ENCODE assay signal across 8 cellular contexts in the genomic region with DNA sequence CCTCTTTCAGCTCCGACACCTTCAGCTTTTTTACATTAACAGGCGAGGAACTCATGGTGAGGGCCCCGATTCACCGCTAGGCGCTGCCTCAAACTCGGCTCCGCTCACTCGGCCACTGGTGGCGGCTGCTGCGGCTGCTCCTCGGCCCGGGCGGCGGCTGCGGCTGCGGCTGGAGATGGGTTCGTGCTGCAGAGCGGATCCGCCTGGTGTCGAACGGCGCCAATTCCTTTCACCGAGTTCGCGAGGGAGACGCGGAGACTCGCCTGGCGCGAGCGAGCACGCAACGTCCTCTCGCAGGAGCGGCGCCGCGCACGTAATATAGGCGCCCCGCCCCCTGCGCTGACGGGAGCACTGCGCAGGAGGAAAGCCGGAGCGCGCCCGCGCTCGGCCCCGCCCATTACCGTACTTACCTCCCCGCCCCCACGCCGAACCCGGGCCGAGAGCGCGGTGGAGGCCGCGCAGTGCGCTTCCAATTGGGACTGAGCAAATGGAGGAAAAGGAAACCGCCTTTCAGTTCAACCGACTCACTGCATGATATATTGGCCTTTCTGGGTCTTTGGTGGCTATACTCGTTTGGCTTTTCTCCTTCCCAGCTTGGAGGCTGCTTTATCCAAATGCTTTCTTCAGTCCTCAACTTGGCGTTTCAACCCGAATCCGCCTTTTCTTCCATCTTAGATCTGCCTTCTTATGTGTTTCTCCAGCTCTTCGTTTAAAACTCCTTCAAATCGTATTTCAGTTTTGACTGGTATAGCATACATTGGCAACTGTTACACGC. TPM values are rescaled to one million over a fixed set of nuclear protein-coding genes. Genes with fewer than 3 reads are reported as not detected.
DNase-seq lines count a peak whose midpoint lies in the region; ATAC-seq, FAIRE-seq and TF ChIP-seq lines count a peak whose summit lies in the region.

Gene HNRNPU (minus strand): TSS at position 291 of the 775 bp plus-strand sequence. CDS start 236 bp downstream, at position 55.

- no peak within 1 kb of the TSS for H2AFZ ChIP-seq in H9 (ENCODE audit: low read length)

- H3K9me3 ChIP-seq in H9 (ENCODE audit: control insufficient read depth, low read depth, low read length) = no peaks in the 10 kb centered on the region
- H3K9me3 ChIP-seq in MG63 = no peaks in the 10 kb centered on the region

- H3K4me3 ChIP-seq in MG63 (peak within 1 kb of the TSS; percentile 84), fibroblast of the aortic adventitia (ENCODE audit: low read depth, low read length) (peak within 1 kb of the TSS; percentile 95)

- H3K27ac Mint-ChIP-seq in H9 = peak within 1 kb of the TSS; percentile 99
- peak within 1 kb of the TSS; percentile 98 for H3K27ac Mint-ChIP-seq in nephron progenitor cell
- peak within 1 kb of the TSS; percentile 99 to 100 for H3K27ac Mint-ChIP-seq in stimulated activated naive CD8-positive, alpha-beta T cell treated with anti-CD3 and anti-CD28 coated beads, Interleukin-15, amount 100 ng/mL, for 72 hours

- H3K36me3 Mint-ChIP-seq in H9 (ENCODE audit: insufficient read depth in 1 of 3, low read depth in 3 of 3) (peaks cover 36 to 39% (median 39%) of the 10 kb centered on the region in 3 experiments), nephron progenitor cell (ENCODE audit: low read depth) (peaks cover 31% of the 10 kb centered on the region)

- H3K56ac ChIP-seq in H9 (ENCODE audit: insufficient read length, low read depth, low read length) = no peak within 1 kb of the TSS

- no peak within 1 kb of the TSS for H2BK20ac ChIP-seq in H9 (ENCODE audit: low read depth, low read length, poor library complexity, severe bottlenecking)

- peak within 1 kb of the TSS; percentile 84 for H3K4me2 ChIP-seq in H9 (ENCODE audit: insufficient read depth, insufficient read length, low read length)

- peak; percentile 96 for DNase-seq in H9
- peak; percentile 98 for DNase-seq in MG63
- DNase-seq in SHP77 treated with DMSO at 0.1 percent for 48 hours (lab: John Stamatoyannopoulos, UW) = peak; percentile 84
- DNase-seq in activated effector memory CD4-positive, alpha-beta T cell treated with anti-CD3 and anti-CD28 coated beads, Interleukin-2, amount 50 U/mL, for 16 hours = peak; percentile 99
- peak; percentile 96 for DNase-seq in fibroblast of the aortic adventitia (ENCODE audit: low read depth)
- DNase-seq in nephron progenitor cell = peak; percentile 97
- DNase-seq in stimulated activated naive CD8-positive, alpha-beta T cell treated with anti-CD3 and anti-CD28 coated beads, Interleukin-15, amount 100 ng/mL, for 72 hours = peak; percentile 95 to 96

- H3K27ac ChIP-seq in H9 (ENCODE audit: insufficient read length, low read depth, low read length) = peak within 1 kb of the TSS; percentile 94

- H3T11ph ChIP-seq in H9 (ENCODE audit: low read length) = peak within 1 kb of the TSS; percentile 78

- H3K36me3 ChIP-seq in MG63 = peaks cover 41% of the 10 kb centered on the region

- peak within 1 kb of the TSS; percentile 99 for H3K14ac ChIP-seq in H9 (ENCODE audit: insufficient read depth, low read length)

- H2BK15ac ChIP-seq in H9 (ENCODE audit: low read depth, low read length) = no peak within 1 kb of the TSS

- H3K9me3 Mint-ChIP-seq in H9 (peaks cover 0 to 4% of the 10 kb centered on the region in 2 experiments; a peak in 2 of 5 replicates), nephron progenitor cell (no peaks in the 10 kb centered on the region)
- H3K9me3 Mint-ChIP-seq in stimulated activated naive CD8-positive, alpha-beta T cell treated with anti-CD3 and anti-CD28 coated beads, Interleukin-15, amount 100 ng/mL, for 72 hours = no peaks in the 10 kb centered on the region

- H2AK5ac ChIP-seq in H9 (ENCODE audit: insufficient read length, low read length) = no peak within 1 kb of the TSS

- peak; percentile 92 for FAIRE-seq in G401.6 (lab: Jason Lieb, UNC)

- H3K4me1 ChIP-seq in H9 (ENCODE audit: insufficient read depth, low read length) = no peaks in the 10 kb centered on the region

- H2BK12ac ChIP-seq in H9 (ENCODE audit: insufficient read length, low read depth, low read length) = no peak within 1 kb of the TSS

- peak within 1 kb of the TSS; percentile 40 for H2BK120ac ChIP-seq in H9 (ENCODE audit: low read depth, low read length, poor library complexity, severe bottlenecking)

- no CpG with 5 or more reads among the region's 71 CpGs for WGBS in H9 (ENCODE audit: extremely low coverage, insufficient read length, low lambda C conversion rate)

- TF ChIP-seq CTCF in H9 (conservative IDR thresholded peaks at IDR 0.05) = peak; percentile 42; the same call in 2 of the 3 replicates
- peak; percentile 38 for TF ChIP-seq CTCF in fibroblast of the aortic adventitia (IDR thresholded peaks at IDR 0.05; ENCODE audit: insufficient read depth, low read length)
- peak; percentile 41 for TF ChIP-seq CTCF in nephron progenitor cell (IDR thresholded peaks at IDR 0.05)

- H3K18ac ChIP-seq in H9 (ENCODE audit: insufficient read length, low read depth, low read length) = peak within 1 kb of the TSS; percentile 95

- peaks cover 26 to 36% of the 10 kb centered on the region in 2 experiments for H3K4me1 Mint-ChIP-seq in H9
- peaks cover 64% of the 10 kb centered on the region for H3K4me1 Mint-ChIP-seq in nephron progenitor cell
- H3K4me1 Mint-ChIP-seq in stimulated activated naive CD8-positive, alpha-beta T cell treated with anti-CD3 and anti-CD28 coated beads, Interleukin-15, amount 100 ng/mL, for 72 hours = peaks cover 37% of the 10 kb centered on the region

- peak within 1 kb of the TSS; percentile 85 for H4K5ac ChIP-seq in H9 (ENCODE audit: insufficient read length, low read depth, low read length)

- H3K9ac ChIP-seq in H9 (ENCODE audit: extremely low read depth, insufficient read length, low read length) = peak within 1 kb of the TSS; percentile 99

- no peak within 1 kb of the TSS for H3K23ac ChIP-seq in H9 (ENCODE audit: insufficient read length, low read depth, low read length)

- H3K4me3 Mint-ChIP-seq in H9 (peak within 1 kb of the TSS; percentile 96 to 98), nephron progenitor cell (peak within 1 kb of the TSS; percentile 85)
- peak within 1 kb of the TSS; percentile 98 to 99 for H3K4me3 Mint-ChIP-seq in stimulated activated naive CD8-positive, alpha-beta T cell treated with anti-CD3 and anti-CD28 coated beads, Interleukin-15, amount 100 ng/mL, for 72 hours

- H3K79me2 ChIP-seq in H9 (ENCODE audit: insufficient read depth, low read length) = peaks cover 36% of the 10 kb centered on the region

- H4K20me1 ChIP-seq in H9 (ENCODE audit: control insufficient read depth, insufficient read depth, insufficient read length) = no peaks in the 10 kb centered on the region

- H3K27me3 ChIP-seq in H9 (ENCODE audit: insufficient read depth, low read length) (no peaks in the 10 kb centered on the region), MG63 (no peaks in the 10 kb centered on the region)

- H4K8ac ChIP-seq in H9 (replicated peaks; ENCODE audit: insufficient read length, low read depth, low read length) = no peak within 1 kb of the TSS

- peaks cover 14% of the 10 kb centered on the region for H3K23me2 ChIP-seq in H9 (ENCODE audit: insufficient read length, low read depth, low read length, poor library complexity, severe bottlenecking)

- H4K91ac ChIP-seq in H9 (ENCODE audit: insufficient read length, low read depth, low read length) = peak within 1 kb of the TSS; percentile 96

- ATAC-seq in stimulated activated naive CD8-positive, alpha-beta T cell treated with anti-CD3 and anti-CD28 coated beads, Interleukin-15, amount 100 ng/mL, for 72 hours = peak; percentile 79

- H3K27me3 Mint-ChIP-seq in H9 (ENCODE audit: low read depth) = peaks cover 2% of the 10 kb centered on the region; the same call in 1 of the 2 replicates
- no peaks in the 10 kb centered on the region for H3K27me3 Mint-ChIP-seq in nephron progenitor cell (ENCODE audit: low read depth, poor library complexity)
- no peaks in the 10 kb centered on the region for H3K27me3 Mint-ChIP-seq in stimulated activated naive CD8-positive, alpha-beta T cell treated with anti-CD3 and anti-CD28 coated beads, Interleukin-15, amount 100 ng/mL, for 72 hours

- H3K4ac ChIP-seq in H9 (ENCODE audit: low read depth, low read length) = peak within 1 kb of the TSS; percentile 54

- H2BK5ac ChIP-seq in H9 (ENCODE audit: insufficient read length, low read length) = peak within 1 kb of the TSS; percentile 77

- no peaks in the 10 kb centered on the region for H3K79me1 ChIP-seq in H9 (ENCODE audit: insufficient read depth, low read depth, low read length, poor library complexity, severe bottlenecking)

RNA-seq across cellular contexts. Expression of gene HNRNPU, which starts in this region (rescaled TPM):
- 651 and 657 TPM in 2 replicates for total RNA-seq in H9 (2021)
- total RNA-seq in MG63 (2014; rRNA removed; shearing (Covaris generic); ENCODE audit: low replicate concordance) = 173 and 393 TPM in 2 replicates
- total RNA-seq in fibroblast of the aortic adventitia (ENCODE audit: low replicate concordance) = 348 and 773 TPM in 2 replicates

Comparison
In these comparisons a context has a peak if more than half of its experiments do, and no peak if none do; other contexts are left out.
1. Peak in every context shown above with its lines: DNase-seq, ATAC-seq, H3K4me3 ChIP-seq and H3K27ac ChIP-seq.